1 cellular context compared by ENCODE assay signal in genomic region chr15:41474941-41475340, GRCh38.
TF ChIP-seq lines count a peak whose summit lies in the region.

No MANE protein-coding gene starts in this region.

TF ChIP-seq in HepG2, 621 proteins besides CTCF, POLR2A, EP300 and RAD21:
- TF ChIP-seq MAZ (IDR thresholded peaks at IDR 0.05; ENCODE audit: borderline replicate concordance, low read depth, low read length) (no peak), MAZ (CRISPR knock-in tag; IDR thresholded peaks at IDR 0.05; ENCODE audit: low read depth) (no peak), HNRNPK (IDR thresholded peaks at IDR 0.05; ENCODE audit: low read depth, low read length, poor library complexity, severe bottlenecking) (no peak), ZNF333 (CRISPR knock-in tag; IDR thresholded peaks at IDR 0.05; ENCODE audit: borderline replicate concordance) (no peak), ZNF280B (CRISPR knock-in tag; IDR thresholded peaks at IDR 0.05; ENCODE audit: borderline replicate concordance) (no peak), ZNF234 (CRISPR knock-in tag; conservative IDR thresholded peaks at IDR 0.05) (no peak), ZNF768 (CRISPR knock-in tag; IDR thresholded peaks at IDR 0.05) (no peak), ZNF670 (CRISPR knock-in tag; IDR thresholded peaks at IDR 0.05; ENCODE audit: borderline replicate concordance) (no peak), KLF9 (CRISPR knock-in tag; IDR thresholded peaks at IDR 0.05; ENCODE audit: low read depth) (no peak), NR1H2 (CRISPR knock-in tag; IDR thresholded peaks at IDR 0.05; ENCODE audit: borderline replicate concordance, low read depth) (no peak), TARDBP (CRISPR knock-in tag; IDR thresholded peaks at IDR 0.05) (no peak), NR2F1 (CRISPR knock-in tag; IDR thresholded peaks at IDR 0.05) (no peak), ATF3 (CRISPR knock-in tag; IDR thresholded peaks at IDR 0.05) (no peak)
